19 cellular contexts compared by ENCODE assay signal in the genomic region with DNA sequence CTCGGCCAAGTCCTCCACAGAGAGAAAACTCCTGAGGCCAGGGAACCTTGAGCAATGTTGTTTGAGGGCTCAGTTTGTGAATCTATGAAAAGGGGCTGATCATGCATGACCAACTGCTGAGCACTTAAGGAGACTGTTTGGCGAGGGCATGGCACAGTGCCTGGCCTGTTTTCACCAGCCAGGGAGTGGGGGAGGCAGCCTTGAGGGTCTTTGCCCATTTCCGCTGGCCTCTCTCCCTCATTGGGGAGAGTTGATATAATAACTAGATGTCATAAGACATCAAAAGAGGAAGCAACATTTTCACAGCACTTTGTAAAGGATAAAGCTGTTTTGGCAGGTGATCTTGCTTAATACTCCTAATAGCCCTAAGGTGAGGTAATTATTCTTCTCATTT.
A peak's percentile ranks its signal among the peaks of the same experiment; 100 is the strongest.
DNase-seq lines count a peak whose midpoint lies in the region; ATAC-seq lines count a peak whose summit lies in the region.
"Had no signal": no experiment of that assay in that cellular context is flagged by ENCODE, and none has a peak within 500 bp of the region (broad histone marks: within the 10 kb centered on the region; RNA-seq: fewer than 3 reads in every experiment).

No MANE protein-coding gene starts in this region.

- no peak for ATAC-seq in HG02588 (IDR thresholded peaks at IDR 0.05; ENCODE audit: unreplicated experiment)
- ATAC-seq: CD8-positive, alpha-beta T cell had no signal

- no peaks in the 10 kb centered on the region for H3K27me3 ChIP-seq in stomach smooth muscle (ENCODE audit: control insufficient read depth in 1 of 2, insufficient read depth in 2 of 2, low read length in 2 of 2)
- H3K27me3 ChIP-seq: Peyer's patch had no signal

- DNase-seq in NCI-H1092 treated with DMSO at 0.1 percent for 48 hours (lab: John Stamatoyannopoulos, UW) = peak; percentile 32
- DNase-seq in NCI-H1092 (lab: John Stamatoyannopoulos, UW) = no peak
- peak; percentile 81 for DNase-seq in NCI-H446 treated with DMSO at 0.1 percent for 48 hours (lab: John Stamatoyannopoulos, UW)
- DNase-seq in kidney tubule cell (ENCODE audit: low spot score) = peak; percentile 25
- no peak for DNase-seq in NCI-H2029 treated with DMSO at 0.1 percent for 48 hours (lab: John Stamatoyannopoulos, UW)
- DNase-seq in activated CD4-positive, CD25-positive, alpha-beta regulatory T cell (lab: John Stamatoyannopoulos, UW) = no peak
- DNase-seq: AML-193; C1 segment of cervical spinal cord; Calu3; CD8-positive, alpha-beta T cell; DMS153; GDM1; Kasumi-1; NCI-H1105 treated with DMSO at 0.1 percent for 48 hours; NCI-H2081 treated with DMSO at 0.1 percent for 48 hours; NK-92 treated with Interleukin-12 subunit alpha and Interleukin-12 subunit beta, amount 100 ng/mL, for 24 hours; Peyer's patch had no signal

- no peak overlapping the region for H3K4me3 ChIP-seq in stomach smooth muscle (ENCODE audit: low read length in 2 of 2)
- H3K4me3 ChIP-seq: Peyer's patch had no signal

- peaks cover 0 to 3% of the 10 kb centered on the region in 2 donors for H3K9me3 ChIP-seq in stomach smooth muscle (ENCODE audit: control insufficient read depth in 2 of 2, low read length in 2 of 2)
- H3K9me3 ChIP-seq: Peyer's patch had no signal

- H3K27ac ChIP-seq in stomach smooth muscle (ENCODE audit: low read length) = peak overlapping the region; percentile 18
- H3K27ac ChIP-seq: Peyer's patch had no signal

- H3K4me1 ChIP-seq in stomach smooth muscle (ENCODE audit: control insufficient read depth, insufficient read depth, low read length) = peaks cover 42% of the 10 kb centered on the region
- H3K4me1 ChIP-seq: Peyer's patch had no signal

- no peaks in the 10 kb centered on the region for H3K36me3 ChIP-seq in stomach smooth muscle (ENCODE audit: control insufficient read depth in 2 of 2, insufficient read depth in 2 of 2, low read length in 2 of 2)
- H3K36me3 ChIP-seq: Peyer's patch had no signal

- H3K9ac ChIP-seq in stomach smooth muscle (ENCODE audit: low read length in 2 of 2) = no peak overlapping the region

Comparison
In these comparisons a context has a peak if more than half of its experiments do, and no peak if none do; other contexts are left out.
1. DNase-seq: peak in NCI-H1092 treated with DMSO at 0.1 percent for 48 hours (single experiment), NCI-H446 treated with DMSO at 0.1 percent for 48 hours (single experiment) and kidney tubule cell (single experiment); none in NCI-H1092 (single experiment), NCI-H2029 treated with DMSO at 0.1 percent for 48 hours (single experiment) and activated CD4-positive, CD25-positive, alpha-beta regulatory T cell (0 of 4).